ENCODE assay signal across 10 cellular contexts in genomic region chr2:42203792-42204191, GRCh38.
"Had no signal": no experiment of that assay in that cellular context is flagged by ENCODE, and none has a peak within 500 bp of the region (broad histone marks: within the 10 kb centered on the region; RNA-seq: fewer than 3 reads in every experiment).

No MANE protein-coding gene starts in this region.

- H3K27me3 Mint-ChIP-seq: IgD-negative memory B cell had no signal

- ATAC-seq: HCT116 had no signal

- H3K9ac ChIP-seq: GM23248, KMS-11 had no signal

- H3K4me3 Mint-ChIP-seq: HFFc6, IgD-negative memory B cell had no signal

- H3K4me1 ChIP-seq: HAP-1 had no signal

- H3K27ac ChIP-seq: GM23248, HL-60, KMS-11 had no signal

- H3K36me3 ChIP-seq: HAP-1 had no signal

- H3K9me3 Mint-ChIP-seq: HFFc6, IgD-negative memory B cell had no signal

- H3K9me3 ChIP-seq: HAP-1 had no signal

- H3K4me3 ChIP-seq: GM23248, HAP-1 had no signal

- H3K27ac Mint-ChIP-seq: HFFc6 had no signal

- DNase-seq: GM23248, GOT3, H7, HFFc6, KBM-7 had no signal
